8 cellular contexts compared by ENCODE assay signal in genomic region chr6:10521104-10521808, GRCh38. TPM values are rescaled to one million over a fixed set of nuclear protein-coding genes. Genes with fewer than 3 reads are reported as not detected.
DNase-seq lines count a peak whose midpoint lies in the region; ATAC-seq, FAIRE-seq and TF ChIP-seq lines count a peak whose summit lies in the region.

Gene GCNT2, plus strand, starts transcription at chr6:10521351. Its CDS starts 7,561 bp downstream, at chr6:10528912.

- no peak for TF ChIP-seq POLR2A in GM12892 (IDR thresholded peaks at IDR 0.05; ENCODE audit: low read depth, low read length)
- no peak for TF ChIP-seq POLR2A in heart left ventricle (IDR thresholded peaks at IDR 0.05)
- TF ChIP-seq POLR2A in gastrocnemius medialis (IDR thresholded peaks at IDR 0.05), result no peak

- in situ Hi-C loops in SK-MEL-5 (cut with HindIII; ENCODE audit: low pct_unique_long_range_greater_than_20kb, low sequenced_read_pairs), result no loop called here
- in situ Hi-C loops in gastrocnemius medialis (cut with MboI; ENCODE audit: low sequenced_read_pairs in 4 of 4), result loop anchor here in 3 of 4 donors (25.0 kb wide), 2 partner anchors 266 to 291 kb away; no protein-coding TSS in a partner anchor

- no peak for TF ChIP-seq CTCF in heart left ventricle (IDR thresholded peaks at IDR 0.05)
- TF ChIP-seq CTCF in gastrocnemius medialis (IDR thresholded peaks at IDR 0.05 in 4 of 5, conservative IDR thresholded peaks at IDR 0.05 in 1 of 5), result no peak

- WGBS in heart left ventricle, 4 donors, result 10 to 14% (median 12%) methylated on average over 12 of the region's 12 CpGs

- DNase-seq in GM12892 (ENCODE audit: insufficient read length), result no peak
- DNase-seq in SK-MEL-5 (ENCODE audit: low read depth, low spot score), result peak; percentile 100
- DNase-seq in heart left ventricle, result peak in 2 of 5 donors; percentile 15 to 43
- DNase-seq in gastrocnemius medialis, result no peak
- no peak for DNase-seq in effector memory CD4-positive, alpha-beta T cell

- ATAC-seq in HG02981 (IDR thresholded peaks at IDR 0.05; ENCODE audit: unreplicated experiment) (peak; percentile 49), heart left ventricle (peak; percentile 58 to 81 (median 76)), gastrocnemius medialis (no peak), GM18520 (IDR thresholded peaks at IDR 0.05; ENCODE audit: unreplicated experiment) (no peak), HG03469 (IDR thresholded peaks at IDR 0.05; ENCODE audit: unreplicated experiment) (no peak)

- H3K9me3 ChIP-seq in heart left ventricle, result no peaks in the 10 kb centered on the region
- H3K9me3 ChIP-seq in gastrocnemius medialis, result no peaks in the 10 kb centered on the region
- no peaks in the 10 kb centered on the region for H3K9me3 ChIP-seq in effector memory CD4-positive, alpha-beta T cell (ENCODE audit: control insufficient read depth, low read length)

- peak within 1 kb of the TSS; percentile 6 to 85 (median 76) for H3K27ac ChIP-seq in heart left ventricle
- H3K27ac ChIP-seq in gastrocnemius medialis, result peak within 1 kb of the TSS in 3 of 4 donors; percentile 12 to 70 (median 39)
- no peak within 1 kb of the TSS for H3K27ac ChIP-seq in effector memory CD4-positive, alpha-beta T cell (ENCODE audit: insufficient read depth, low read length, poor library complexity, severe bottlenecking)

- H3K4me1 ChIP-seq in heart left ventricle (peaks cover 0 to 34% (median 7%) of the 10 kb centered on the region in 12 donors), gastrocnemius medialis (no peaks in the 10 kb centered on the region)
- no peaks in the 10 kb centered on the region for H3K4me1 ChIP-seq in effector memory CD4-positive, alpha-beta T cell (ENCODE audit: control insufficient read depth, insufficient read depth, low read length, poor library complexity, severe bottlenecking)

- H3K27me3 ChIP-seq in heart left ventricle, result no peaks in the 10 kb centered on the region
- H3K27me3 ChIP-seq in gastrocnemius medialis, result no peaks in the 10 kb centered on the region
- H3K27me3 ChIP-seq in effector memory CD4-positive, alpha-beta T cell (replicated peaks; ENCODE audit: control insufficient read depth, insufficient read depth, low read length, poor library complexity, severe bottlenecking), result no peaks in the 10 kb centered on the region

- intact Hi-C loops in heart left ventricle (cut with DNase I) (loop anchor here in 6 of 10 donors (5.0 to 10.0 kb wide), 5 partner anchors 36 to 94 kb away; no protein-coding TSS in a partner anchor), gastrocnemius medialis (cut with DNase I; ENCODE audit: low total_unique reads) (no loop called here)

- H3K4me3 ChIP-seq in heart left ventricle, result peak within 1 kb of the TSS; percentile 2 to 53 (median 38)
- no peak within 1 kb of the TSS for H3K4me3 ChIP-seq in gastrocnemius medialis
- no peak within 1 kb of the TSS for H3K4me3 ChIP-seq in effector memory CD4-positive, alpha-beta T cell (ENCODE audit: insufficient read depth, low read depth, low read length, poor library complexity, severe bottlenecking)

- H3K36me3 ChIP-seq in heart left ventricle (no peaks in the 10 kb centered on the region), gastrocnemius medialis (no peaks in the 10 kb centered on the region)
- no peaks in the 10 kb centered on the region for H3K36me3 ChIP-seq in effector memory CD4-positive, alpha-beta T cell (ENCODE audit: control insufficient read depth, insufficient read depth, low read length)

- peak; percentile 86 for FAIRE-seq in GM12892 (lab: Jason Lieb, UNC)

RNA-seq across cellular contexts. Expression of gene GCNT2, which starts in this region (rescaled TPM):
- polyA plus RNA-seq in GM12892 (2012; ENCODE audit: missing spikeins), result 8.2 TPM
- 38.6 and 39.8 TPM in 2 replicates for total RNA-seq in SK-MEL-5 (2014; rRNA removed; shearing (Covaris generic))
- 13.1 and 17.0 TPM in 2 replicates for polyA plus RNA-seq in SK-MEL-5 (2015; cell fraction: cytosol; rRNA removed)
- polyA plus RNA-seq in SK-MEL-5 (2015; cell fraction: nucleus; rRNA removed), result 12.4 and 15.6 TPM in 2 replicates
- total RNA-seq in heart left ventricle (10 to 100 TPM; 29.2 to 68.8 (median 43.1) TPM), gastrocnemius medialis (1 to 10 TPM in 2 of 4 donors, under 1 TPM in 2; 0.27 to 1.9 (median 0.81) TPM)
- polyA plus RNA-seq in heart left ventricle, result 10 to 100 TPM; 15.1 to 16.3 TPM

Comparison
In these comparisons a context has a peak if more than half of its experiments do, and no peak if none do; other contexts are left out.
1. RNA of gene GCNT2 (total RNA-seq): 29.2 to 68.8 TPM in heart left ventricle and 38.6 to 39.8 TPM in SK-MEL-5; 0.27 to 1.9 TPM in gastrocnemius medialis; every median in the first group is over 10 times any median in the second.
2. ATAC-seq: peak in HG02981 (single experiment) and heart left ventricle (4 of 4); none in gastrocnemius medialis (0 of 2), GM18520 (single experiment) and HG03469 (single experiment).
3. H3K4me3 ChIP-seq: peak in heart left ventricle (12 of 12); none in gastrocnemius medialis (0 of 4) and effector memory CD4-positive, alpha-beta T cell (single experiment).